Comparison of ENCODE assay signal across 17 cellular contexts in genomic region chr13:92719868-92720267, GRCh38.
DNase-seq lines count a peak whose midpoint lies in the region; ATAC-seq and TF ChIP-seq lines count a peak whose summit lies in the region.
"Had no signal": no experiment of that assay in that cellular context is flagged by ENCODE, and none has a peak within 500 bp of the region (broad histone marks: within the 10 kb centered on the region; RNA-seq: fewer than 3 reads in every experiment).

No MANE protein-coding gene starts in this region.

- H3K9me3 ChIP-seq in stomach: no peaks in the 10 kb centered on the region

- no peaks in the 10 kb centered on the region for H3K27me3 ChIP-seq in stomach

- TF ChIP-seq POLR2A in stomach (IDR thresholded peaks at IDR 0.05): no peak

- DNase-seq in ELF-1 (ENCODE audit: low read depth, low spot score) (peak; percentile 3), NCI-H146 (lab: John Stamatoyannopoulos, UW) (peak; percentile 97), NCI-H748 (lab: John Stamatoyannopoulos, UW; ENCODE audit: unreplicated experiment) (peak; percentile 98), iPS-NIHi7 (ENCODE audit: extremely low spot score) (peak; percentile 44), chondrocyte (ENCODE audit: low spot score) (no peak), stomach (no peak)
- DNase-seq: activated CD4-positive, alpha-beta T cell treated with anti-CD3 and anti-CD28 coated beads for 4 hours; activated naive CD4-positive, alpha-beta T cell treated with anti-CD3 and anti-CD28 coated beads for 36 hours; naive thymus-derived CD8-positive, alpha-beta T cell; NCI-H1694 treated with DMSO at 0.1 percent for 48 hours; PC-9 had no signal

- peaks cover 3% of the 10 kb centered on the region for H3K9me3 Mint-ChIP-seq in chondrocyte (ENCODE audit: low read depth)
- H3K9me3 Mint-ChIP-seq: activated naive CD4-positive, alpha-beta T cell treated with anti-CD3 and anti-CD28 coated beads for 36 hours had no signal

- H3K36me3 Mint-ChIP-seq in chondrocyte (ENCODE audit: low read depth): no peaks in the 10 kb centered on the region
- H3K36me3 Mint-ChIP-seq: brain; naive thymus-derived CD8-positive, alpha-beta T cell had no signal

- no peak overlapping the region for H3K27ac Mint-ChIP-seq in chondrocyte (ENCODE audit: unreplicated experiment)
- H3K27ac Mint-ChIP-seq: activated naive CD4-positive, alpha-beta T cell treated with anti-CD3 and anti-CD28 coated beads for 36 hours; brain; naive thymus-derived CD8-positive, alpha-beta T cell had no signal

- intact Hi-C loops in stomach (cut with DNase I; ENCODE audit: low total_unique reads): no loop called here

- no peak overlapping the region for H3K4me3 ChIP-seq in stomach
- H3K4me3 ChIP-seq: lung, PC-9 had no signal

- H3K4me3 Mint-ChIP-seq in chondrocyte (ENCODE audit: unreplicated experiment): no peak overlapping the region
- H3K4me3 Mint-ChIP-seq: activated naive CD4-positive, alpha-beta T cell treated with anti-CD3 and anti-CD28 coated beads for 36 hours; brain; naive thymus-derived CD8-positive, alpha-beta T cell had no signal

- H3K4me1 Mint-ChIP-seq in chondrocyte (ENCODE audit: low read depth): no peaks in the 10 kb centered on the region
- H3K4me1 Mint-ChIP-seq: brain; naive thymus-derived CD8-positive, alpha-beta T cell had no signal

- TF ChIP-seq CTCF in chondrocyte (IDR thresholded peaks at IDR 0.05): no peak
- no peak for TF ChIP-seq CTCF in stomach (IDR thresholded peaks at IDR 0.05)

- H3K4me1 ChIP-seq in stomach: no peaks in the 10 kb centered on the region

- ATAC-seq in HG02798 (IDR thresholded peaks at IDR 0.05; ENCODE audit: poor library complexity, unreplicated experiment) (no peak), HG02981 (IDR thresholded peaks at IDR 0.05; ENCODE audit: unreplicated experiment) (no peak)
- ATAC-seq: naive thymus-derived CD8-positive, alpha-beta T cell had no signal

- no peak overlapping the region for H3K27ac ChIP-seq in stomach
- H3K27ac ChIP-seq: HL-60, KMS-11, PC-9 had no signal

- TF ChIP-seq EP300 in stomach (IDR thresholded peaks at IDR 0.05): no peak

- no peaks in the 10 kb centered on the region for H3K36me3 ChIP-seq in stomach

- no peaks in the 10 kb centered on the region for H3K27me3 Mint-ChIP-seq in chondrocyte (ENCODE audit: low read depth)
- H3K27me3 Mint-ChIP-seq: brain; naive thymus-derived CD8-positive, alpha-beta T cell had no signal

Comparison
In these comparisons a context has a peak if more than half of its experiments do, and no peak if none do; other contexts are left out.
1. DNase-seq: peak in ELF-1 (single experiment), NCI-H146 (single experiment), NCI-H748 (single experiment) and iPS-NIHi7 (single experiment); none in chondrocyte (single experiment) and stomach (single experiment).